In the genomic region with DNA sequence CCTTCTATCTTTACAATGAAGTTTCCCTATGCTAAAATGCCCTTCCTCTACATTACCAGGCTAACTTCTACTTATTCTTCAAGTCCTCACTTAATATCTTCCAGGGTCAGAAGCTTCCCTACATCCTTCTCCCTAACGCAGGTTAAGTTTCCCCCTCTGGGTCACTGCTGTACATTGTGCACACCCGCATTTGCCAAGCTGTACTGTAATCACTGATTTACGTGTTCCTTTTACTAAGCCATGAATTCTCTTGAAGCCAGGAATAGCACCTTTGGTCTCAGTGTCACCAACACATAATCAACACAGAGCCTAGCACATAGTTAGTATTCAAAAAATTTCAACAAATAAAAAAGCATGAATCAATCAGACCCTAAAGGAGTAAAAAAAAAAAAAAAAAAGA, we compare ENCODE assay signal across 20 cellular contexts. TPM values are rescaled to one million over a fixed set of nuclear protein-coding genes. Genes with fewer than 3 reads are reported as not detected.
DNase-seq lines count a peak whose midpoint lies in the region; ATAC-seq and TF ChIP-seq lines count a peak whose summit lies in the region.
"Had no signal": no experiment of that assay in that cellular context is flagged by ENCODE, and none has a peak within 500 bp of the region (broad histone marks: within the 10 kb centered on the region; RNA-seq: fewer than 3 reads in every experiment).

No MANE protein-coding gene starts in this region.

- H4K5ac ChIP-seq in IMR-90 (ENCODE audit: low read depth, low read length): no peak overlapping the region

- H3K4me3 Mint-ChIP-seq in activated naive CD8-positive, alpha-beta T cell: no peak overlapping the region
- H3K4me3 Mint-ChIP-seq in activated naive CD8-positive, alpha-beta T cell treated with anti-CD3 and anti-CD28 coated beads for 36 hours: no peak overlapping the region
- no peak overlapping the region for H3K4me3 Mint-ChIP-seq in osteocyte (ENCODE audit: unreplicated experiment)
- H3K4me3 Mint-ChIP-seq: B cell, CD14-positive monocyte had no signal

- H3K4me2 ChIP-seq in IMR-90 (ENCODE audit: low read depth, low read length): no peak overlapping the region

- no peaks in the 10 kb centered on the region for H3K27me3 Mint-ChIP-seq in activated naive CD8-positive, alpha-beta T cell
- no peaks in the 10 kb centered on the region for H3K27me3 Mint-ChIP-seq in activated naive CD8-positive, alpha-beta T cell treated with anti-CD3 and anti-CD28 coated beads for 36 hours
- no peaks in the 10 kb centered on the region for H3K27me3 Mint-ChIP-seq in osteocyte (ENCODE audit: unreplicated experiment)
- H3K27me3 Mint-ChIP-seq: B cell had no signal

- CTCF ChIA-PET in IMR-90 (lab: Yijun Ruan, JAX): no interaction called here

- H3K79me1 ChIP-seq in IMR-90 (ENCODE audit: low read depth in 1 of 2, low read length in 2 of 2): peaks cover 19 to 74% of the 10 kb centered on the region in 2 experiments

- DNase-seq in activated naive CD8-positive, alpha-beta T cell treated with anti-CD3 and anti-CD28 coated beads for 36 hours: no peak
- DNase-seq in IMR-90: no peak
- DNase-seq in heart left ventricle: no peak
- DNase-seq in osteocyte (ENCODE audit: extremely low spot score, unreplicated experiment): no peak
- DNase-seq in stomach: no peak
- no peak for DNase-seq in effector CD8-positive, alpha-beta T cell (lab: John Stamatoyannopoulos, UW)
- DNase-seq: DMS79; MG63; NCI-H1417; NCI-H1694 treated with DMSO at 0.1 percent for 48 hours; NCI-H345; NCI-H524; NCI-H774; NK-92 treated with Interleukin-12 subunit alpha and Interleukin-12 subunit beta, amount 100 ng/mL, for 24 hours; SJCRH30 had no signal

- no peak overlapping the region for H3K23ac ChIP-seq in IMR-90 (ENCODE audit: low read depth, low read length)

- no peak overlapping the region for H3K56ac ChIP-seq in IMR-90 (ENCODE audit: extremely low read depth, insufficient read depth, low read length)

- BruUV-seq in IMR-90 (replicated peaks; lab: Mats Ljungman, UMichigan): no TSS peak

- no peak overlapping the region for H2BK15ac ChIP-seq in IMR-90 (ENCODE audit: low read depth, low read length)

- H4K20me1 ChIP-seq in IMR-90 (ENCODE audit: insufficient read depth, low read length): peaks cover 5% of the 10 kb centered on the region; the same call in 1 of the 2 replicates

- H2AFZ ChIP-seq in IMR-90 (replicated peaks; ENCODE audit: low read length, poor library complexity): no peak overlapping the region

- H3K36me3 Mint-ChIP-seq in activated naive CD8-positive, alpha-beta T cell: peaks cover 27% of the 10 kb centered on the region
- H3K36me3 Mint-ChIP-seq in activated naive CD8-positive, alpha-beta T cell treated with anti-CD3 and anti-CD28 coated beads for 36 hours: peaks cover 15% of the 10 kb centered on the region
- H3K36me3 Mint-ChIP-seq in osteocyte (ENCODE audit: unreplicated experiment): peaks cover 14% of the 10 kb centered on the region

- in situ Hi-C loops in IMR-90 (cut with MboI; ENCODE audit: low sequenced_read_pairs): loop anchor here (25.0 kb wide), 1 partner anchor 1517 kb away; the partner anchor contains the start of gene NR4A2

- no peak overlapping the region for H3K9ac ChIP-seq in IMR-90 (ENCODE audit: low read depth, low read length)

- H3K27ac ChIP-seq in IMR-90 (ENCODE audit: insufficient read depth, low read length) (no peak overlapping the region), heart left ventricle (no peak overlapping the region), stomach (no peak overlapping the region)
- H3K27ac ChIP-seq: RWPE1, SJCRH30 had no signal

- no peak overlapping the region for H4K8ac ChIP-seq in IMR-90 (ENCODE audit: low read depth in 2 of 2, low read length in 2 of 2)

- TF ChIP-seq CTCF in IMR-90 (conservative IDR thresholded peaks at IDR 0.05; ENCODE audit: low read depth, low read length): no peak
- TF ChIP-seq CTCF in heart left ventricle (IDR thresholded peaks at IDR 0.05): no peak
- TF ChIP-seq CTCF in osteocyte (IDR thresholded peaks at IDR 0.05): no peak
- no peak for TF ChIP-seq CTCF in stomach (IDR thresholded peaks at IDR 0.05)

- TF ChIP-seq POLR2A in IMR-90 (IDR thresholded peaks at IDR 0.05; ENCODE audit: low read depth, low read length) (no peak), heart left ventricle (IDR thresholded peaks at IDR 0.05) (no peak), stomach (IDR thresholded peaks at IDR 0.05) (no peak)

- H3K9me3 Mint-ChIP-seq in activated naive CD8-positive, alpha-beta T cell (ENCODE audit: low read depth): no peaks in the 10 kb centered on the region
- no peaks in the 10 kb centered on the region for H3K9me3 Mint-ChIP-seq in activated naive CD8-positive, alpha-beta T cell treated with anti-CD3 and anti-CD28 coated beads for 36 hours
- H3K9me3 Mint-ChIP-seq in osteocyte (ENCODE audit: unreplicated experiment): no peaks in the 10 kb centered on the region

- no peak overlapping the region for H3K4me3 ChIP-seq in IMR-90 (ENCODE audit: insufficient read depth, low read depth, low read length)
- H3K4me3 ChIP-seq in heart left ventricle: no peak overlapping the region
- H3K4me3 ChIP-seq in stomach: no peak overlapping the region
- H3K4me3 ChIP-seq: MG63, SJCRH30 had no signal

- no peak overlapping the region for H3K14ac ChIP-seq in IMR-90 (replicated peaks; ENCODE audit: low read depth, low read length)

- H2AK5ac ChIP-seq in IMR-90 (ENCODE audit: low read depth, low read length): 0 out of 2 replicates have a peak overlapping the region, but pooled peaks have one; percentile 5

- peak overlapping the region; percentile 50 for H3K4ac ChIP-seq in IMR-90 (ENCODE audit: low read depth, low read length)

- no peak for TF ChIP-seq RAD21 in IMR-90 (IDR thresholded peaks at IDR 0.05; ENCODE audit: low read length)

- peaks cover 9% of the 10 kb centered on the region for H3K4me1 ChIP-seq in IMR-90 (ENCODE audit: control insufficient read depth, insufficient read depth, low read length)
- peaks cover 0 to 30% (median 13%) of the 10 kb centered on the region in 12 donors for H3K4me1 ChIP-seq in heart left ventricle
- peaks cover 6 to 61% (median 20%) of the 10 kb centered on the region in 4 donors for H3K4me1 ChIP-seq in stomach
- H3K4me1 ChIP-seq: SJCRH30 had no signal

- peaks cover 2% of the 10 kb centered on the region; the same call in 1 of the 2 replicates for H3K36me3 ChIP-seq in IMR-90 (ENCODE audit: control insufficient read depth, insufficient read depth, low read length)
- peaks cover 0 to 11% (median 2%) of the 10 kb centered on the region in 9 donors for H3K36me3 ChIP-seq in heart left ventricle
- H3K36me3 ChIP-seq in stomach: peaks cover 0 to 5% (median 0%) of the 10 kb centered on the region in 4 donors
- H3K36me3 ChIP-seq: MG63 had no signal

- POLR2A ChIA-PET in IMR-90 (lab: Charles Lee; ENCODE audit: unreplicated experiment): no interaction called here

- peaks cover 10% of the 10 kb centered on the region for H3K9me1 ChIP-seq in IMR-90 (ENCODE audit: insufficient read depth, low read length)

- no peak for TF ChIP-seq EP300 in stomach (IDR thresholded peaks at IDR 0.05)

- no peak overlapping the region for H4K91ac ChIP-seq in IMR-90 (ENCODE audit: insufficient read depth, low read depth, low read length)

- peak overlapping the region; percentile 51 for H3K27ac Mint-ChIP-seq in activated naive CD8-positive, alpha-beta T cell
- no peak overlapping the region for H3K27ac Mint-ChIP-seq in activated naive CD8-positive, alpha-beta T cell treated with anti-CD3 and anti-CD28 coated beads for 36 hours
- H3K27ac Mint-ChIP-seq in osteocyte (ENCODE audit: unreplicated experiment): peak overlapping the region; percentile 44
- H3K27ac Mint-ChIP-seq: B cell had no signal

- H2AK9ac ChIP-seq in IMR-90 (replicated peaks; ENCODE audit: low read depth, low read length, poor library complexity): no peak overlapping the region

- intact Hi-C loops in IMR-90 (cut with micrococcal nuclease) (loop anchor here (2.0 to 10.0 kb wide), 2 partner anchors 15 to 609 kb away; no protein-coding TSS in a partner anchor), heart left ventricle (cut with DNase I) (no loop called here), stomach (cut with DNase I; ENCODE audit: low total_unique reads) (no loop called here)

- no peak overlapping the region for H3K18ac ChIP-seq in IMR-90 (ENCODE audit: low read depth, low read length)

- 79% methylated on average over 2 of the region's 3 CpGs; no CpG with 5 or more reads in 1 of the 2 experiments for WGBS in IMR-90 (ENCODE audit: extremely low coverage in 2 of 2, insufficient read length in 1 of 2), 2 experiments
- 57 to 64% (median 59%) methylated on average over 3 of the region's 3 CpGs for WGBS in heart left ventricle, 4 donors
- 70 to 91% (median 75%) methylated on average over 3 of the region's 3 CpGs for WGBS in stomach, 5 donors

- H3K4me1 Mint-ChIP-seq in activated naive CD8-positive, alpha-beta T cell (ENCODE audit: low read depth): peaks cover 36% of the 10 kb centered on the region
- peaks cover 14% of the 10 kb centered on the region for H3K4me1 Mint-ChIP-seq in activated naive CD8-positive, alpha-beta T cell treated with anti-CD3 and anti-CD28 coated beads for 36 hours
- H3K4me1 Mint-ChIP-seq in osteocyte (ENCODE audit: unreplicated experiment): peaks cover 54% of the 10 kb centered on the region
- H3K4me1 Mint-ChIP-seq: B cell had no signal

- no peak overlapping the region for H2BK120ac ChIP-seq in IMR-90 (ENCODE audit: low read depth, low read length)

- H2BK5ac ChIP-seq in IMR-90 (ENCODE audit: low read depth, low read length, poor library complexity, severe bottlenecking): no peak overlapping the region

- H3K9me3 ChIP-seq in IMR-90 (ENCODE audit: control insufficient read depth, insufficient read depth, low read length) (no peaks in the 10 kb centered on the region), heart left ventricle (no peaks in the 10 kb centered on the region), stomach (no peaks in the 10 kb centered on the region)
- H3K9me3 ChIP-seq: MG63, SJCRH30 had no signal

- ATAC-seq in IMR-90 (ENCODE audit: low read depth): no peak
- peak; percentile 45 to 71 (median 64) for ATAC-seq in heart left ventricle
- no peak for ATAC-seq in GM18519 (IDR thresholded peaks at IDR 0.05; ENCODE audit: low FRiP score, unreplicated experiment)

- dilution Hi-C loops in IMR-90 (cut with HindIII; ENCODE audit: low sequenced_read_pairs, unreplicated experiment): no loop called here

- H3K27me3 ChIP-seq in IMR-90 (ENCODE audit: control insufficient read depth, insufficient read depth, low read length) (no peaks in the 10 kb centered on the region), heart left ventricle (no peaks in the 10 kb centered on the region), stomach (no peaks in the 10 kb centered on the region)
- H3K27me3 ChIP-seq: MG63, SJCRH30 had no signal

- no peak overlapping the region for H2BK20ac ChIP-seq in IMR-90 (ENCODE audit: low read depth, low read length)

RNA-seq across cellular contexts. Expression of gene ACVR1, which starts 22.3 kb away (rescaled TPM):
- 1 to 10 TPM; 6.4 to 7.1 TPM for total RNA-seq in activated naive CD8-positive, alpha-beta T cell treated with anti-CD3 and anti-CD28 coated beads for 36 hours
- total RNA-seq in IMR-90 (2012; rRNA removed) (21.1 and 24.2 TPM in 2 replicates), heart left ventricle (10 to 100 TPM; 15.3 to 37.6 (median 23.9) TPM), osteocyte (59.5 and 66.6 TPM in 2 replicates), stomach (10 to 100 TPM in 3 of 5 donors, 1 to 10 TPM in 2; 2.3 to 32.1 (median 18.4) TPM)
- polyA plus RNA-seq in IMR-90 (2012; rRNA removed) (32.0 and 40.8 TPM in 2 replicates), heart left ventricle (10 to 100 TPM in 1 of 2 donors, 1 to 10 TPM in 1; 5.6 to 26.3 TPM), stomach (1 to 10 TPM; 3.7 to 5.6 (median 5.5) TPM)
- polyA plus RNA-seq in IMR-90 (2012; cell fraction: cytosol; rRNA removed): 24.3 and 50.9 TPM in 2 replicates
- 13.1 and 33.6 TPM in 2 replicates for polyA plus RNA-seq in IMR-90 (2012; cell fraction: nucleus; rRNA removed; ENCODE audit: low replicate concordance)

Comparison
In these comparisons a context has a peak if more than half of its experiments do, and no peak if none do; other contexts are left out.
1. ATAC-seq: peak in heart left ventricle (4 of 4); none in IMR-90 (single experiment) and GM18519 (single experiment).